ENCODE assay signal across 8 cellular contexts in genomic region chr16:2008009-2008526, GRCh38. TPM values are rescaled to one million over a fixed set of nuclear protein-coding genes. Genes with fewer than 3 reads are reported as not detected.
DNase-seq lines count a peak whose midpoint lies in the region; ATAC-seq and TF ChIP-seq lines count a peak whose summit lies in the region.

No MANE protein-coding gene starts in this region.

- H3K27me3 Mint-ChIP-seq in Calu3 (ENCODE audit: unreplicated experiment) = no peaks in the 10 kb centered on the region

- DNase-seq in Calu3 = peak; percentile 66
- DNase-seq in MG63 = peak; percentile 94
- peak; percentile 39 for DNase-seq in astrocyte of the spinal cord (ENCODE audit: low read depth, low spot score)
- DNase-seq in lung (ENCODE audit: low spot score) = no peak
- DNase-seq in activated gamma-delta T cell (lab: John Stamatoyannopoulos, UW) = no peak

- in situ Hi-C loops in astrocyte of the spinal cord (cut with HindIII; ENCODE audit: low sequenced_read_pairs) = no loop called here

- peaks cover 0 to 43% of the 10 kb centered on the region in 2 donors for H3K4me1 ChIP-seq in lung (ENCODE audit: control insufficient read depth in 2 of 2, insufficient read depth in 2 of 2, low read length in 2 of 2)

- CTCF ChIA-PET in Calu3 (lab: Charles Lee) = interaction anchor here (0.7 to 1.6 kb wide), 6 partner anchors 13 to 140 kb away, joined by 3 to 6 read pairs (median 4); partner anchors contain the start of genes RAB26 and RPS2

- ATAC-seq in lung (ENCODE audit: insufficient read depth, low FRiP score) = no peak
- no peak for ATAC-seq in HG03135 (IDR thresholded peaks at IDR 0.05; ENCODE audit: unreplicated experiment)
- no peak for ATAC-seq in HG02610 (IDR thresholded peaks at IDR 0.05; ENCODE audit: unreplicated experiment)
- no peak for ATAC-seq in HG03378 (IDR thresholded peaks at IDR 0.05; ENCODE audit: unreplicated experiment)

- WGBS in lung, 2 donors = 14 to 25% methylated on average over 15 of the region's 15 CpGs

- peaks cover 38% of the 10 kb centered on the region for H3K4me1 Mint-ChIP-seq in Calu3 (ENCODE audit: low read depth, unreplicated experiment)

- H3K27ac ChIP-seq in lung (ENCODE audit: low read depth in 1 of 2, low read length in 1 of 2) = peak overlapping the region in 1 of 2 donors; percentile 55

- no peaks in the 10 kb centered on the region for H3K9me3 Mint-ChIP-seq in Calu3 (ENCODE audit: low read depth, unreplicated experiment)

- H3K9me3 ChIP-seq in MG63 = no peaks in the 10 kb centered on the region
- H3K9me3 ChIP-seq in lung (ENCODE audit: control insufficient read depth in 2 of 2, insufficient read depth in 1 of 2, low read length in 1 of 2) = no peaks in the 10 kb centered on the region

- H3K27ac Mint-ChIP-seq in Calu3 (ENCODE audit: unreplicated experiment) = peak overlapping the region; percentile 40

- H3K27me3 ChIP-seq in MG63 (no peaks in the 10 kb centered on the region), lung (ENCODE audit: control insufficient read depth, insufficient read depth) (no peaks in the 10 kb centered on the region)

- H3K36me3 ChIP-seq in MG63 = peaks cover 62% of the 10 kb centered on the region
- H3K36me3 ChIP-seq in lung (ENCODE audit: control insufficient read depth in 2 of 2, insufficient read depth in 2 of 2, low read length in 2 of 2) = peaks cover 0 to 10% of the 10 kb centered on the region in 2 donors

- TF ChIP-seq CTCF in Calu3 (IDR thresholded peaks at IDR 0.05; ENCODE audit: unreplicated experiment) (no peak), astrocyte of the spinal cord (IDR thresholded peaks at IDR 0.05; ENCODE audit: low read depth, low read length) (no peak), lung (IDR thresholded peaks at IDR 0.05; ENCODE audit: control extremely low read depth, extremely low read depth) (no peak)

- H3K4me3 Mint-ChIP-seq in Calu3 (ENCODE audit: low read depth, unreplicated experiment) = peak overlapping the region; percentile 89

- intact Hi-C loops in Calu3 (cut with micrococcal nuclease; ENCODE audit: unreplicated experiment) = no loop called here

- peaks cover 44% of the 10 kb centered on the region for H3K36me3 Mint-ChIP-seq in Calu3 (ENCODE audit: insufficient read depth, unreplicated experiment)

- TSS peak; percentile 78 for BruUV-seq in Calu3 (replicated peaks; lab: Mats Ljungman, UMichigan)

- H3K4me3 ChIP-seq in MG63 (peak overlapping the region; percentile 82), astrocyte of the spinal cord (ENCODE audit: low read depth, low read length) (peak overlapping the region; percentile 76), lung (peak overlapping the region; percentile 22)

RNA-seq across cellular contexts. Expression of gene ZNF598, which starts 1.6 kb away (rescaled TPM):
- total RNA-seq in Calu3 (2022) (72.4 and 73.1 TPM in 2 replicates), lung (10 to 100 TPM; 13.9 to 49.8 TPM)
- 75.0 and 86.5 TPM in 2 replicates for total RNA-seq in MG63 (2014; rRNA removed; shearing (Covaris generic); ENCODE audit: low replicate concordance)
- 10 to 100 TPM; 29.1 to 42.8 TPM for polyA plus RNA-seq in lung

RNA-seq across cellular contexts. Expression of gene NPW, which starts 11.5 kb away (rescaled TPM):
- total RNA-seq in Calu3 (2022) (1.5 and 4.2 TPM in 2 replicates), lung (1 to 10 TPM in 1 of 2 donors, under 1 TPM in 1; 0.71 to 1.3 TPM)
- not detected in 2 replicates for total RNA-seq in MG63 (2014; rRNA removed; shearing (Covaris generic); ENCODE audit: low replicate concordance)
- under 1 TPM; 0.12 to 0.34 TPM for polyA plus RNA-seq in lung

RNA-seq across cellular contexts. Expression of gene SYNGR3, which starts 18.3 kb away (rescaled TPM):
- total RNA-seq in Calu3 (2022) = 3.6 and 3.8 TPM in 2 replicates
- 0.07 TPM in 1 of 2 replicates, not detected in the other for total RNA-seq in MG63 (2014; rRNA removed; shearing (Covaris generic); ENCODE audit: low replicate concordance)
- under 1 TPM; 0.40 to 0.46 TPM for total RNA-seq in lung
- under 1 TPM; 0.10 to 0.69 TPM for polyA plus RNA-seq in lung

RNA-seq across cellular contexts. Expression of gene NHERF2, which starts 18.6 kb away (rescaled TPM):
- total RNA-seq in Calu3 (2022) (15.7 and 22.0 TPM in 2 replicates), lung (100 to 1,000 TPM; 142 to 468 TPM)
- total RNA-seq in MG63 (2014; rRNA removed; shearing (Covaris generic); ENCODE audit: low replicate concordance) = 15.9 and 19.0 TPM in 2 replicates
- 100 to 1,000 TPM; 192 to 297 TPM for polyA plus RNA-seq in lung

RNA-seq across cellular contexts. Expression of gene GFER, which starts 24.1 kb away (rescaled TPM):
- 40.8 and 43.5 TPM in 2 replicates for total RNA-seq in Calu3 (2022)
- total RNA-seq in MG63 (2014; rRNA removed; shearing (Covaris generic); ENCODE audit: low replicate concordance) = 39.9 and 64.5 TPM in 2 replicates
- total RNA-seq in lung = 10 to 100 TPM in 1 of 2 donors, 1 to 10 TPM in 1; 7.4 to 32.6 TPM
- polyA plus RNA-seq in lung = 10 to 100 TPM; 18.6 to 63.5 TPM

Comparison
In these comparisons a context has a peak if more than half of its experiments do, and no peak if none do; other contexts are left out.
1. DNase-seq: peak in Calu3 (single experiment), MG63 (single experiment) and astrocyte of the spinal cord (single experiment); none in lung (single experiment) and activated gamma-delta T cell (single experiment).
2. H3K4me3 ChIP-seq: peak in every context shown above with its lines; median percentile 82 in MG63; 76 in astrocyte of the spinal cord; 22 in lung.